In genomic region chr12:132379996-132380395, GRCh38 we compare ENCODE assay signal across 16 cellular contexts. TPM values are rescaled to one million over a fixed set of nuclear protein-coding genes. Genes with fewer than 3 reads are reported as not detected.
DNase-seq lines count a peak whose midpoint lies in the region; ATAC-seq, FAIRE-seq and TF ChIP-seq lines count a peak whose summit lies in the region.
"Had no signal": no experiment of that assay in that cellular context is flagged by ENCODE, and none has a peak within 500 bp of the region (broad histone marks: within the 10 kb centered on the region; RNA-seq: fewer than 3 reads in every experiment).

No MANE protein-coding gene starts in this region.

- TF ChIP-seq POLR2A in HCT116 (IDR thresholded peaks at IDR 0.05; ENCODE audit: borderline replicate concordance, extremely low read depth, insufficient read depth, insufficient read length) (no peak), K562 (conservative IDR thresholded peaks at IDR 0.05) (no peak), uterus (IDR thresholded peaks at IDR 0.05) (no peak)

- TF ChIP-seq EP300 in K562 (IDR thresholded peaks at IDR 0.05; ENCODE audit: low read length), result no peak

- BruUV-seq in HCT116 (replicated peaks; lab: Mats Ljungman, UMichigan), result no TSS peak
- no TSS peak for BruUV-seq in K562 (replicated peaks; lab: Mats Ljungman, UMichigan)

- RAD21 ChIA-PET in HCT116 (lab: Charles Lee; ENCODE audit: low non-redundant PET in 1 of 2, low total read pairs in 2 of 2, uncharacterized antibody in 2 of 2, unreplicated experiment in 2 of 2), result no interaction called here

- H4K20me1 ChIP-seq in HCT116 (ENCODE audit: insufficient read depth) (no peaks in the 10 kb centered on the region), K562 (replicated peaks; ENCODE audit: control insufficient read depth, insufficient read depth, low read length) (peaks cover 1% of the 10 kb centered on the region; the same call in 1 of the 2 replicates)

- no peaks in the 10 kb centered on the region for H3K9me1 ChIP-seq in K562 (ENCODE audit: control insufficient read depth, insufficient read depth, low read length)

- WGBS in K562 (ENCODE audit: insufficient coverage, low coverage, missing lambda C conversion rate), result 7% methylated on average over 22 of the region's 25 CpGs

- H3K27ac ChIP-seq in HCT116 (ENCODE audit: low read depth, low read length) (no peak overlapping the region), K562 (ENCODE audit: extremely low read depth, low read depth, low read length) (no peak overlapping the region), uterus (no peak overlapping the region), substantia nigra (ENCODE audit: low read depth, low read length, poor library complexity, severe bottlenecking) (no peak overlapping the region)

- TF ChIP-seq RAD21 in HCT116 (IDR thresholded peaks at IDR 0.05; ENCODE audit: low read depth) (no peak), K562 (CRISPR knock-in tag; conservative IDR thresholded peaks at IDR 0.05 in 1 of 2, IDR thresholded peaks at IDR 0.05 in 1 of 2) (no peak)

- no peaks in the 10 kb centered on the region for H3K79me2 ChIP-seq in HCT116 (ENCODE audit: insufficient read depth, low read length)
- H3K79me2 ChIP-seq in K562 (ENCODE audit: control insufficient read depth, insufficient read depth, low read length), result no peaks in the 10 kb centered on the region

- H3K4me1 ChIP-seq in BE2C (no peaks in the 10 kb centered on the region), HCT116 (ENCODE audit: control insufficient read depth in 1 of 2, insufficient read depth in 2 of 2, low read length in 2 of 2) (peaks cover 0 to 4% of the 10 kb centered on the region in 2 experiments; a peak in 1 of 4 replicates), K562 (replicated peaks in 1 of 2; ENCODE audit: control insufficient read depth in 2 of 2, insufficient read depth in 2 of 2, low read length in 2 of 2) (no peaks in the 10 kb centered on the region; a peak in 1 of 5 replicates), uterus (no peaks in the 10 kb centered on the region)
- H3K4me1 ChIP-seq: HAP-1 had no signal

- no peaks in the 10 kb centered on the region for H3K9me2 ChIP-seq in HCT116 (ENCODE audit: insufficient read depth)

- no peaks in the 10 kb centered on the region for H3K9me3 ChIP-seq in BE2C
- no peaks in the 10 kb centered on the region for H3K9me3 ChIP-seq in HCT116 (ENCODE audit: control insufficient read depth in 1 of 2, insufficient read depth in 1 of 2, low read depth in 1 of 2, low read length in 2 of 2)
- no peaks in the 10 kb centered on the region for H3K9me3 ChIP-seq in K562 (replicated peaks; ENCODE audit: control insufficient read depth, insufficient read depth, low read depth, low read length)
- no peaks in the 10 kb centered on the region for H3K9me3 ChIP-seq in uterus
- H3K9me3 ChIP-seq: HAP-1 had no signal

- H2AFZ ChIP-seq in HCT116 (ENCODE audit: low read depth, low read length, poor library complexity, severe bottlenecking) (no peak overlapping the region), K562 (ENCODE audit: low read depth, low read length) (no peak overlapping the region)

- CTCF ChIA-PET in HCT116 (lab: Charles Lee), result no interaction called here
- CTCF ChIA-PET in K562 (lab: Yijun Ruan, JAX; ENCODE audit: low intra/inter-chr PET ratio), result no interaction called here

- ATAC-seq in HCT116, result peak; percentile 73
- peak; percentile 79 for ATAC-seq in K562
- ATAC-seq: T-helper 17 cell had no signal

- no peak overlapping the region for H3K4me3 ChIP-seq in BE2C (ENCODE audit: low read depth, low read length)
- H3K4me3 ChIP-seq in HCT116 (replicated peaks in 1 of 2; ENCODE audit: low read depth in 1 of 2, low read length in 2 of 2), result no peak overlapping the region
- no peak overlapping the region for H3K4me3 ChIP-seq in K562
- H3K4me3 ChIP-seq in uterus, result no peak overlapping the region
- no peak overlapping the region for H3K4me3 ChIP-seq in foreskin fibroblast (ENCODE audit: low read depth in 1 of 2, low read length in 2 of 2)
- H3K4me3 ChIP-seq: HAP-1 had no signal

- intact Hi-C loops in HCT116 (cut with micrococcal nuclease) (no loop called here), K562 (cut with micrococcal nuclease) (no loop called here), uterus (cut with DNase I; ENCODE audit: low total_unique reads) (no loop called here)

- FAIRE-seq in K562 (lab: Jason Lieb, UNC), result no peak

- H3K4me2 ChIP-seq in HCT116 (ENCODE audit: low read length) (peak overlapping the region; percentile 32; the same call in 1 of the 2 replicates), K562 (ENCODE audit: insufficient read depth, low read length) (no peak overlapping the region)

- POLR2A ChIA-PET in HCT116 (lab: Charles Lee), result no interaction called here
- POLR2A ChIA-PET in K562 (lab: Yijun Ruan, JAX), result no interaction called here

- H3K36me3 ChIP-seq in BE2C (no peaks in the 10 kb centered on the region), HCT116 (ENCODE audit: control insufficient read depth in 1 of 2, insufficient read depth in 2 of 2, low read length in 2 of 2) (no peaks in the 10 kb centered on the region), K562 (ENCODE audit: control insufficient read depth, insufficient read depth, low read length) (no peaks in the 10 kb centered on the region), uterus (no peaks in the 10 kb centered on the region)
- H3K36me3 ChIP-seq: HAP-1 had no signal

- in situ Hi-C loops in K562 (cut with MboI), result no loop called here

- TF ChIP-seq CTCF in BE2C (IDR thresholded peaks at IDR 0.05; ENCODE audit: low read depth, low read length), result no peak
- TF ChIP-seq CTCF in HCT116 (IDR thresholded peaks at IDR 0.05 in 2 of 3, conservative IDR thresholded peaks at IDR 0.05 in 1 of 3; ENCODE audit: borderline replicate concordance in 1 of 3, insufficient read depth in 1 of 3, low read depth in 2 of 3, low read length in 2 of 3), result no peak
- TF ChIP-seq CTCF in K562 (IDR thresholded peaks at IDR 0.05 in 2 of 3, conservative IDR thresholded peaks at IDR 0.05 in 1 of 3; ENCODE audit: insufficient read depth in 2 of 3, low read depth in 1 of 3, low read length in 3 of 3), result no peak
- no peak for TF ChIP-seq CTCF in uterus (IDR thresholded peaks at IDR 0.05)
- no peak for TF ChIP-seq CTCF in foreskin fibroblast (IDR thresholded peaks at IDR 0.05; ENCODE audit: low read depth, low read length)

- H3K9ac ChIP-seq in HCT116 (ENCODE audit: low read length), result no peak overlapping the region
- no peak overlapping the region for H3K9ac ChIP-seq in K562 (ENCODE audit: insufficient read depth in 1 of 2, low read depth in 2 of 2, low read length in 2 of 2)

- H3K27me3 ChIP-seq in BE2C (peaks cover 44% of the 10 kb centered on the region), HCT116 (ENCODE audit: insufficient read depth, low read length) (peaks cover 43% of the 10 kb centered on the region), K562 (ENCODE audit: control insufficient read depth in 2 of 2, insufficient read depth in 2 of 2, low read length in 2 of 2) (peaks cover 18 to 62% of the 10 kb centered on the region in 2 experiments), uterus (peaks cover 0 to 28% of the 10 kb centered on the region in 2 donors)

- peak; percentile 48 for DNase-seq in BE2C
- no peak for DNase-seq in HCT116 (ENCODE audit: low read depth, low spot score)
- DNase-seq in NCI-H748 treated with DMSO at 0.1 percent for 48 hours (lab: John Stamatoyannopoulos, UW), result peak; percentile 77
- DNase-seq in K562 (ENCODE audit: extremely low read depth in 1 of 4, low spot score in 3 of 4), result no peak
- no peak for DNase-seq in uterus
- DNase-seq in foreskin fibroblast, result no peak
- DNase-seq in SKM-1 (lab: John Stamatoyannopoulos, UW; ENCODE audit: unreplicated experiment), result no peak
- DNase-seq in substantia nigra (lab: John Stamatoyannopoulos, UW), result no peak
- DNase-seq: COR-L47, KBM-7, NCI-H146, NCI-H2081, NCI-H226, NCI-H524 treated with DMSO at 0.1 percent for 48 hours, T-helper 17 cell had no signal

TF ChIP-seq in HCT116, 20 proteins besides CTCF, POLR2A, EP300 and RAD21 (continues in another document):
- TF ChIP-seq SIN3A (IDR thresholded peaks at IDR 0.05; ENCODE audit: low read depth), result no peak
- TF ChIP-seq ATF3 (IDR thresholded peaks at IDR 0.05), result no peak
- no peak for TF ChIP-seq JUND (IDR thresholded peaks at IDR 0.05)
- TF ChIP-seq POLR2AphosphoS5 (IDR thresholded peaks at IDR 0.05; ENCODE audit: low read depth, low read length), result no peak

TF ChIP-seq in K562, 482 proteins besides CTCF, POLR2A, EP300 and RAD21 (continues in another document):
- TF ChIP-seq JUN (IDR thresholded peaks at IDR 0.05; ENCODE audit: borderline replicate concordance, low read depth, low read length) (0 out of 2 replicates have a peak, but pooled peaks have one; percentile 19), JUN (CRISPR knock-in tag; IDR thresholded peaks at IDR 0.05; ENCODE audit: borderline replicate concordance) (no peak), SETDB1 (IDR thresholded peaks at IDR 0.05; ENCODE audit: low read length) (no peak), KLF13 (tag; IDR thresholded peaks at IDR 0.05; ENCODE audit: borderline replicate concordance, low read depth) (no peak), ZNF436 (CRISPR knock-in tag; IDR thresholded peaks at IDR 0.05) (no peak), CREB1 (IDR thresholded peaks at IDR 0.05) (peak; percentile 62), CREB1 (CRISPR knock-in tag; IDR thresholded peaks at IDR 0.05) (peak; percentile 34; the same call in 1 of the 2 replicates), CEBPB (tag; IDR thresholded peaks at IDR 0.05) (peak; percentile 69)

RNA-seq across cellular contexts. Expression of gene GALNT9, which starts 50.6 kb away (rescaled TPM):
- polyA plus RNA-seq in BE2C (2012; ENCODE audit: insufficient read depth, insufficient read length, low read depth), result 0.34 TPM
- total RNA-seq in HCT116 (2021; ENCODE audit: unreplicated experiment) (2.6 TPM), K562 (2014; rRNA removed) (not detected in 2 replicates), K562 (2014; rRNA removed; fragmentation: Illumina TruSeq; extraction: Trizol) (not detected in 2 replicates), K562 (2015; rRNA removed; fragmentation: Illumina TruSeq; extraction: Trizol) (not detected in 2 replicates), K562 (2021) (not detected in 2 replicates), uterus (1 to 10 TPM in 2 of 4 donors, not detected in 2; 1.5 to 4.3 TPM)
- polyA plus RNA-seq in HCT116 (2012), result 1.6 and 2.6 TPM in 2 replicates
- not detected in 2 replicates for total RNA-seq in K562 (2011; cell fraction: chromatin; rRNA removed; ENCODE audit: low replicate concordance)
- not detected in 2 replicates for total RNA-seq in K562 (2011; cell fraction: nucleolus; rRNA removed)
- total RNA-seq in K562 (2011; cell fraction: nucleoplasm; rRNA removed), result not detected in 2 replicates
- polyA plus RNA-seq in K562 (2011; rRNA removed) (not detected in 2 replicates), K562 (2014; fragmentation: Illumina TruSeq; extraction: Trizol) (not detected in 2 replicates), K562 (2014; fragmentation: Nextera tagmentation; extraction: Ambion mirVana) (not detected), K562 (2014; rRNA removed) (not detected in 2 replicates)
- not detected in 2 replicates for polyA plus RNA-seq in K562 (2011; cell fraction: cytosol; rRNA removed)
- not detected in 2 replicates for polyA plus RNA-seq in K562 (2011; cell fraction: nucleus; rRNA removed)
- polyA plus RNA-seq in K562 (2012), result 0.21 TPM in 1 of 2 replicates, not detected in the other
- not detected in 2 replicates for polyA minus RNA-seq in K562 (2011; rRNA and poly(A)+ RNA removed)
- not detected in 2 replicates for polyA minus RNA-seq in K562 (2011; cell fraction: cytosol; rRNA and poly(A)+ RNA removed)
- polyA minus RNA-seq in K562 (2011; cell fraction: nucleus; rRNA and poly(A)+ RNA removed), result not detected in 2 replicates
- total RNA-seq: T-helper 17 cell had no signal

Comparison
In these comparisons a context has a peak if more than half of its experiments do, and no peak if none do; other contexts are left out.
1. DNase-seq: peak in BE2C (single experiment) and NCI-H748 treated with DMSO at 0.1 percent for 48 hours (single experiment); none in HCT116 (single experiment), K562 (0 of 4), uterus (0 of 2), foreskin fibroblast (0 of 2), SKM-1 (single experiment) and substantia nigra (0 of 49).